8 cellular contexts compared by ENCODE assay signal in genomic region chr14:100383727-100384158, GRCh38. TPM values are rescaled to one million over a fixed set of nuclear protein-coding genes. Genes with fewer than 3 reads are reported as not detected.
DNase-seq lines count a peak whose midpoint lies in the region; ATAC-seq, FAIRE-seq and TF ChIP-seq lines count a peak whose summit lies in the region.

No MANE protein-coding gene starts in this region.

- H4K5ac ChIP-seq in H1 (ENCODE audit: insufficient read length, low read depth, low read length), result no peak overlapping the region

- no peak for TF ChIP-seq EP300 in H1 (IDR thresholded peaks at IDR 0.05; ENCODE audit: borderline replicate concordance in 1 of 2, low read depth in 2 of 2, low read length in 2 of 2)

- H4K20me1 ChIP-seq in H1 (replicated peaks in 1 of 2; ENCODE audit: control insufficient read depth in 1 of 2, insufficient read depth in 2 of 2, low read length in 2 of 2), result peaks cover 0 to 2% of the 10 kb centered on the region in 2 experiments

- no peak overlapping the region for H4K91ac ChIP-seq in H1 (replicated peaks; ENCODE audit: insufficient read length, low read length)

- H2BK20ac ChIP-seq in H1 (ENCODE audit: low read length), result no peak overlapping the region

- H3K4me3 Mint-ChIP-seq in activated CD4-positive, alpha-beta memory T cell treated with anti-CD3 and anti-CD28 coated beads, Interleukin-2, amount 10 ng/mL, durations not matched to agents 7 days and 5 days, result no peak overlapping the region
- no peak overlapping the region for H3K4me3 Mint-ChIP-seq in stimulated activated effector memory CD8-positive, alpha-beta T cell treated with anti-CD3 and anti-CD28 coated beads, Interleukin-12 subunit alpha, Interleukin-12 subunit beta, amount 100 ng/mL, for 72 hours

- no peak overlapping the region for H3K14ac ChIP-seq in H1 (ENCODE audit: insufficient read length)

- no peak overlapping the region for H3K27ac ChIP-seq in H1 (ENCODE audit: low read depth, low read length)

- H3K23ac ChIP-seq in H1 (ENCODE audit: insufficient read length), result no peak overlapping the region

- no peaks in the 10 kb centered on the region for H3K9me3 Mint-ChIP-seq in activated CD4-positive, alpha-beta memory T cell treated with anti-CD3 and anti-CD28 coated beads, Interleukin-2, amount 10 ng/mL, durations not matched to agents 7 days and 5 days
- no peaks in the 10 kb centered on the region for H3K9me3 Mint-ChIP-seq in stimulated activated effector memory CD8-positive, alpha-beta T cell treated with anti-CD3 and anti-CD28 coated beads, Interleukin-12 subunit alpha, Interleukin-12 subunit beta, amount 100 ng/mL, for 72 hours

- H3K4me1 Mint-ChIP-seq in activated CD4-positive, alpha-beta memory T cell treated with anti-CD3 and anti-CD28 coated beads, Interleukin-2, amount 10 ng/mL, durations not matched to agents 7 days and 5 days, result peaks cover 17% of the 10 kb centered on the region
- peaks cover 11% of the 10 kb centered on the region for H3K4me1 Mint-ChIP-seq in stimulated activated effector memory CD8-positive, alpha-beta T cell treated with anti-CD3 and anti-CD28 coated beads, Interleukin-12 subunit alpha, Interleukin-12 subunit beta, amount 100 ng/mL, for 72 hours

- no peak overlapping the region for H3K56ac ChIP-seq in H1 (replicated peaks; ENCODE audit: insufficient read length, low read depth, low read length)

- no peak overlapping the region for H3K4me2 ChIP-seq in H1 (ENCODE audit: insufficient read depth in 1 of 2, low read depth in 2 of 2, low read length in 2 of 2)

- no peaks in the 10 kb centered on the region for H3K27me3 ChIP-seq in H1 (replicated peaks in 1 of 4; ENCODE audit: control insufficient read depth in 3 of 4, extremely low read depth in 1 of 4, insufficient read depth in 3 of 4, low read length in 3 of 4)

- CTCF ChIA-PET in activated CD4-positive, alpha-beta memory T cell treated with anti-CD3 and anti-CD28 coated beads, Interleukin-2, amount 10 ng/mL, durations not matched to agents 7 days and 5 days (lab: Charles Lee), result interaction anchor here (0.8 to 12.3 kb wide), 14 partner anchors 12 to 279 kb away, joined by 3 to 228 read pairs (median 6); no protein-coding TSS in a partner anchor
- CTCF ChIA-PET in H1 (lab: Charles Lee; ENCODE audit: partially characterized antibody), result interaction anchor here (0.6 to 10.0 kb wide), 35 partner anchors 10 to 1127 kb away, joined by 3 to 119 read pairs (median 8); partner anchors contain the start of gene BEGAIN

- H4K8ac ChIP-seq in H1 (ENCODE audit: extremely low read depth, insufficient read depth, low read length), result no peak overlapping the region; the same call in 1 of the 2 replicates

- H3K36me3 ChIP-seq in H1 (ENCODE audit: control insufficient read depth in 2 of 4, insufficient read depth in 4 of 4, low read length in 3 of 4), result peaks cover 0 to 6% (median 0%) of the 10 kb centered on the region in 4 experiments; a peak in 2 of 8 replicates

- peak; percentile 88 to 89 for TF ChIP-seq RAD21 in H1 (IDR thresholded peaks at IDR 0.05 in 1 of 2, conservative IDR thresholded peaks at IDR 0.05 in 1 of 2; ENCODE audit: low read depth in 2 of 2, low read length in 2 of 2)

- H3K27me3 Mint-ChIP-seq in activated CD4-positive, alpha-beta memory T cell treated with anti-CD3 and anti-CD28 coated beads, Interleukin-2, amount 10 ng/mL, durations not matched to agents 7 days and 5 days, result no peaks in the 10 kb centered on the region

- H2BK120ac ChIP-seq in H1 (replicated peaks; ENCODE audit: low read depth, low read length), result no peak overlapping the region

- H3K18ac ChIP-seq in H1 (ENCODE audit: extremely low read depth, low read length), result no peak overlapping the region

- no peaks in the 10 kb centered on the region for H3K23me2 ChIP-seq in H1 (ENCODE audit: low read depth, low read length)

- H3K79me1 ChIP-seq in H1 (ENCODE audit: low read depth, low read length), result no peaks in the 10 kb centered on the region

- H3K4ac ChIP-seq in H1 (replicated peaks; ENCODE audit: insufficient read length, low read depth, low read length), result no peak overlapping the region

- 36% methylated on average over 10 of the region's 10 CpGs; no CpG with 5 or more reads in 1 of the 2 experiments for whole genome bisulfite sequencing in H1 (ENCODE audit: extremely low coverage in 1 of 2, insufficient coverage in 1 of 2, insufficient read length in 1 of 2, insufficient replicate concordance in 2 of 2, low coverage in 1 of 2, low lambda C conversion rate in 2 of 2, missing lambda C conversion rate in 1 of 2), 2 experiments

- peak; percentile 59 for ATAC-seq in HG02852 (IDR thresholded peaks at IDR 0.05; ENCODE audit: unreplicated experiment)
- ATAC-seq in stimulated activated effector memory CD8-positive, alpha-beta T cell treated with anti-CD3 and anti-CD28 coated beads, Interleukin-12 subunit alpha, Interleukin-12 subunit beta, amount 100 ng/mL, for 72 hours, result peak; percentile 86
- ATAC-seq in GM21737 (IDR thresholded peaks at IDR 0.05; ENCODE audit: unreplicated experiment), result no peak

- no peaks in the 10 kb centered on the region for H3K9me3 ChIP-seq in H1 (ENCODE audit: insufficient read depth in 2 of 2, low read depth in 1 of 2, low read length in 1 of 2)

- no peak for TF ChIP-seq POLR2A in H1 (IDR thresholded peaks at IDR 0.05; ENCODE audit: control extremely low read depth in 1 of 2, low read depth in 2 of 2, low read length in 2 of 2)

- H3K4me3 ChIP-seq in H1 (ENCODE audit: extremely low read depth in 1 of 4, insufficient read depth in 2 of 4, low read depth in 3 of 4, low read length in 4 of 4), result no peak overlapping the region

- H2AK5ac ChIP-seq in H1 (ENCODE audit: low read depth, low read length), result no peak overlapping the region

- H2BK15ac ChIP-seq in H1 (ENCODE audit: low read length), result no peak overlapping the region

- H2AFZ ChIP-seq in H1 (ENCODE audit: low read length), result no peak overlapping the region

- no peak overlapping the region for H2BK5ac ChIP-seq in H1 (ENCODE audit: low read depth, low read length)

- peaks cover 0 to 3% of the 10 kb centered on the region in 2 experiments; a peak in 1 of 4 replicates for H3K79me2 ChIP-seq in H1 (ENCODE audit: control insufficient read depth in 1 of 2, insufficient read depth in 2 of 2, low read length in 2 of 2)

- H3K4me1 ChIP-seq in H1 (replicated peaks in 1 of 4; ENCODE audit: control insufficient read depth in 3 of 4, insufficient read depth in 4 of 4, low read length in 3 of 4), result peaks cover 0 to 9% (median 0%) of the 10 kb centered on the region in 4 experiments; a peak in 3 of 7 replicates

- H2BK12ac ChIP-seq in H1 (ENCODE audit: low read depth, low read length), result no peak overlapping the region

- POLR2A ChIA-PET in activated CD4-positive, alpha-beta memory T cell treated with anti-CD3 and anti-CD28 coated beads, Interleukin-2, amount 10 ng/mL, durations not matched to agents 7 days and 5 days (lab: Charles Lee), result interaction anchor here (1.6 to 3.8 kb wide), 2 partner anchors 262 to 270 kb away, joined by 7 to 23 read pairs; no protein-coding TSS in a partner anchor
- POLR2A ChIA-PET in H1 (lab: Charles Lee; ENCODE audit: partially characterized antibody), result interaction anchor here (1.3 to 3.9 kb wide), 3 partner anchors 10 to 38 kb away, joined by 3 to 19 read pairs (median 3); a partner anchor contains a TSS

- no peak overlapping the region for H3K9ac ChIP-seq in H1 (replicated peaks in 1 of 4; ENCODE audit: extremely low read depth in 1 of 4, low read depth in 3 of 4, low read length in 3 of 4)

- no peak overlapping the region for H3K27ac Mint-ChIP-seq in activated CD4-positive, alpha-beta memory T cell treated with anti-CD3 and anti-CD28 coated beads, Interleukin-2, amount 10 ng/mL, durations not matched to agents 7 days and 5 days
- H3K27ac Mint-ChIP-seq in stimulated activated effector memory CD8-positive, alpha-beta T cell treated with anti-CD3 and anti-CD28 coated beads, Interleukin-12 subunit alpha, Interleukin-12 subunit beta, amount 100 ng/mL, for 72 hours, result peak overlapping the region; percentile 60

- TF ChIP-seq CTCF in H1 (IDR thresholded peaks at IDR 0.05; ENCODE audit: control extremely low read depth in 1 of 3, insufficient read depth in 1 of 3, low read depth in 1 of 3, low read length in 3 of 3), result peak; percentile 93 to 97 (median 97)

- DNase-seq in GDM1 (lab: John Stamatoyannopoulos, UW) (peak; percentile 19), NCI-H460 (ENCODE audit: extremely low read depth, low read depth) (peak; percentile 88), H1 (ENCODE audit: low read depth in 1 of 2, low spot score in 2 of 2) (peak in 1 of 2 experiments; percentile 87), mucosa of gallbladder (ENCODE audit: low spot score) (peak; percentile 60)
- peak; percentile 74 for DNase-seq in activated CD4-positive, alpha-beta memory T cell treated with anti-CD3 and anti-CD28 coated beads, Interleukin-2, amount 10 ng/mL, durations not matched to agents 7 days and 5 days
- DNase-seq in stimulated activated effector memory CD8-positive, alpha-beta T cell treated with anti-CD3 and anti-CD28 coated beads, Interleukin-12 subunit alpha, Interleukin-12 subunit beta, amount 100 ng/mL, for 72 hours (ENCODE audit: low spot score in 2 of 2), result peak; percentile 59 to 82

- no peaks in the 10 kb centered on the region for H3K36me3 Mint-ChIP-seq in activated CD4-positive, alpha-beta memory T cell treated with anti-CD3 and anti-CD28 coated beads, Interleukin-2, amount 10 ng/mL, durations not matched to agents 7 days and 5 days (ENCODE audit: low read depth)
- no peaks in the 10 kb centered on the region for H3K36me3 Mint-ChIP-seq in stimulated activated effector memory CD8-positive, alpha-beta T cell treated with anti-CD3 and anti-CD28 coated beads, Interleukin-12 subunit alpha, Interleukin-12 subunit beta, amount 100 ng/mL, for 72 hours

- FAIRE-seq in H1 (lab: Jason Lieb, UNC), result peak; percentile 62

TF ChIP-seq in H1, 55 proteins besides CTCF, POLR2A, EP300 and RAD21 (continues in another document):
- TF ChIP-seq CREB1 (IDR thresholded peaks at IDR 0.05) (peak; percentile 76), PHF8 (conservative IDR thresholded peaks at IDR 0.05; ENCODE audit: low read depth, low read length) (no peak), KDM5A (IDR thresholded peaks at IDR 0.05; ENCODE audit: low read length) (0 out of 2 replicates have a peak, but pooled peaks have one; percentile 38)

RNA-seq across cellular contexts. Expression of gene WDR25, which starts 7.5 kb away (rescaled TPM):
- total RNA-seq in NCI-H460 (2014; rRNA removed; shearing (Covaris generic)), result 42.9 and 50.7 TPM in 2 replicates
- 13.6 and 13.8 TPM in 2 replicates for polyA plus RNA-seq in NCI-H460 (2014; cell fraction: nucleus; rRNA removed)
- total RNA-seq in activated CD4-positive, alpha-beta memory T cell treated with anti-CD3 and anti-CD28 coated beads, Interleukin-2, amount 10 ng/mL, durations not matched to agents 7 days and 5 days, result 1 to 10 TPM; 6.1 to 6.9 TPM
- 11.0 and 11.2 TPM in 2 replicates for total RNA-seq in H1 (2021; fragmentation: NEBNext Ultra II Directional; extraction: Animal tissue kit (Norgen Biotek cat#: 25700))
- polyA plus RNA-seq in H1 (2011; rRNA removed), result 16.2 and 22.7 TPM in 2 replicates
- 13.3 TPM for polyA plus RNA-seq in H1 (2011; cell fraction: cytosol; rRNA removed)
- 17.4 TPM for polyA plus RNA-seq in H1 (2011; cell fraction: nucleus; rRNA removed)
- polyA plus RNA-seq in H1 (2012, experiment 1 of 2), result 7.2 to 10.5 TPM (median 8.4 TPM) in 4 replicates
- polyA plus RNA-seq in H1 (2012, experiment 2 of 2), result 10.9 TPM
- polyA plus RNA-seq in H1 (2013, experiment 1 of 2), result 7.5 TPM
- 6.5 TPM for polyA plus RNA-seq in H1 (2013, experiment 2 of 2)
- 11.2 and 14.3 TPM in 2 replicates for polyA minus RNA-seq in H1 (2011; rRNA and poly(A)+ RNA removed)
- polyA minus RNA-seq in H1 (2011; cell fraction: cytosol; rRNA and poly(A)+ RNA removed), result 8.8 TPM
- polyA minus RNA-seq in H1 (2011; cell fraction: nucleus; rRNA and poly(A)+ RNA removed), result 13.0 TPM
- 10.4 TPM for total RNA-seq in mucosa of gallbladder
